In genomic region chr10:102614888-102615287, GRCh38 we compare ENCODE assay signal across 16 cellular contexts. TPM values are rescaled to one million over a fixed set of nuclear protein-coding genes. Genes with fewer than 3 reads are reported as not detected.
DNase-seq lines count a peak whose midpoint lies in the region; ATAC-seq, FAIRE-seq and TF ChIP-seq lines count a peak whose summit lies in the region.
"Had no signal": no experiment of that assay in that cellular context is flagged by ENCODE, and none has a peak within 500 bp of the region (broad histone marks: within the 10 kb centered on the region; RNA-seq: fewer than 3 reads in every experiment).

No MANE protein-coding gene starts in this region.

- peaks cover 39% of the 10 kb centered on the region for H3K4me1 ChIP-seq in CD4-positive, alpha-beta memory T cell (ENCODE audit: insufficient read depth, low read length)
- H3K4me1 ChIP-seq in HepG2 (ENCODE audit: insufficient read depth, low read length) (peaks cover 17% of the 10 kb centered on the region; the same call in 1 of the 2 replicates), parathyroid adenoma (peaks cover 84% of the 10 kb centered on the region), Peyer's patch (peaks cover 0 to 31% (median 4%) of the 10 kb centered on the region in 4 donors)

- BruUV-seq in HepG2 (replicated peaks; lab: Mats Ljungman, UMichigan), result no TSS peak

- TF ChIP-seq POLR2A in HepG2 (IDR thresholded peaks at IDR 0.05; ENCODE audit: insufficient read depth in 1 of 2, low read depth in 2 of 2, low read length in 2 of 2) (no peak), Peyer's patch (IDR thresholded peaks at IDR 0.05) (no peak)

- no peaks in the 10 kb centered on the region for H3K9me3 ChIP-seq in CD4-positive, alpha-beta memory T cell (ENCODE audit: control insufficient read depth in 1 of 2, low read length in 2 of 2)
- H3K9me3 ChIP-seq in T-helper 17 cell (ENCODE audit: control insufficient read depth, low read length, poor library complexity, severe bottlenecking) (no peaks in the 10 kb centered on the region), HepG2 (ENCODE audit: low read length) (no peaks in the 10 kb centered on the region), parathyroid adenoma (ENCODE audit: control insufficient read depth, low read length) (no peaks in the 10 kb centered on the region), Peyer's patch (no peaks in the 10 kb centered on the region)

- peak overlapping the region in 5 of 7 donors; percentile 35 to 86 (median 48) for H3K27ac Mint-ChIP-seq in CD4-positive, alpha-beta memory T cell
- H3K27ac Mint-ChIP-seq in T-helper 17 cell (peak overlapping the region; percentile 16), T-cell (no peak overlapping the region)

- WGBS in HepG2 (ENCODE audit: low lambda C conversion rate), result 97% methylated on average over 5 of the region's 5 CpGs

- H2AFZ ChIP-seq in HepG2 (ENCODE audit: low read length) (no peak overlapping the region), parathyroid adenoma (no peak overlapping the region)

- no peak overlapping the region for H3K4me2 ChIP-seq in HepG2 (ENCODE audit: low read depth, low read length)
- H3K4me2 ChIP-seq in parathyroid adenoma (ENCODE audit: low read length), result no peak overlapping the region

- H3K36me3 ChIP-seq in CD4-positive, alpha-beta memory T cell (ENCODE audit: insufficient read depth, low read length), result peaks cover 28% of the 10 kb centered on the region
- peaks cover 9 to 24% of the 10 kb centered on the region in 2 experiments; a peak in 4 of 5 replicates for H3K36me3 ChIP-seq in HepG2 (replicated peaks in 1 of 2; ENCODE audit: control insufficient read depth in 1 of 2, insufficient read depth in 2 of 2, low read length in 2 of 2)
- no peaks in the 10 kb centered on the region for H3K36me3 ChIP-seq in parathyroid adenoma (ENCODE audit: control insufficient read depth, insufficient read depth, low read length)
- peaks cover 0 to 31% (median 0%) of the 10 kb centered on the region in 3 donors for H3K36me3 ChIP-seq in Peyer's patch

- H3K27me3 ChIP-seq in CD4-positive, alpha-beta memory T cell (ENCODE audit: insufficient read depth, low read length), result no peaks in the 10 kb centered on the region
- H3K27me3 ChIP-seq in HepG2 (ENCODE audit: control insufficient read depth in 1 of 2, insufficient read depth in 2 of 2, low read length in 2 of 2), result no peaks in the 10 kb centered on the region
- no peaks in the 10 kb centered on the region for H3K27me3 ChIP-seq in parathyroid adenoma (ENCODE audit: control insufficient read depth, insufficient read depth, low read length)
- H3K27me3 ChIP-seq in Peyer's patch, result no peaks in the 10 kb centered on the region

- H3K4me3 Mint-ChIP-seq in CD4-positive, alpha-beta memory T cell, result no peak overlapping the region
- H3K4me3 Mint-ChIP-seq in T-helper 17 cell (no peak overlapping the region), T-cell (no peak overlapping the region)

- in situ Hi-C loops in HepG2 (cut with HindIII; ENCODE audit: extremely low pct_ligation_motif_present, low pct_unique_long_range_greater_than_20kb), result no loop called here

- H3K36me3 Mint-ChIP-seq in CD4-positive, alpha-beta memory T cell, result peaks cover 15 to 32% of the 10 kb centered on the region in 2 donors
- H3K36me3 Mint-ChIP-seq in T-helper 17 cell (ENCODE audit: low read depth) (no peaks in the 10 kb centered on the region), T-cell (peaks cover 26% of the 10 kb centered on the region)

- H4K20me1 ChIP-seq in HepG2 (ENCODE audit: insufficient read depth, low read length), result no peaks in the 10 kb centered on the region

- no peak overlapping the region for H3K9ac ChIP-seq in HepG2 (ENCODE audit: insufficient read depth, low read depth, low read length)
- H3K9ac ChIP-seq in parathyroid adenoma, result no peak overlapping the region

- peaks cover 25 to 37% (median 34%) of the 10 kb centered on the region in 4 donors for H3K4me1 Mint-ChIP-seq in CD4-positive, alpha-beta memory T cell
- peaks cover 26% of the 10 kb centered on the region for H3K4me1 Mint-ChIP-seq in T-helper 17 cell
- H3K4me1 Mint-ChIP-seq in T-cell, result peaks cover 31 to 37% (median 33%) of the 10 kb centered on the region in 3 donors

- no peaks in the 10 kb centered on the region for H3K9me3 Mint-ChIP-seq in CD4-positive, alpha-beta memory T cell
- no peaks in the 10 kb centered on the region for H3K9me3 Mint-ChIP-seq in T-cell

- no peak for DNase-seq in CD4-positive, alpha-beta memory T cell
- no peak for DNase-seq in T-helper 17 cell
- DNase-seq in HepG2 (ENCODE audit: low spot score), result no peak
- DNase-seq in Peyer's patch, result no peak
- DNase-seq in activated effector memory CD4-positive, alpha-beta T cell treated with Interleukin-2 at 50 U/mL for 16 hours, result no peak
- DNase-seq in T-cell, result no peak
- DNase-seq: Calu3, GOT3, NCI-H1417 treated with DMSO at 0.1 percent for 48 hours, NCI-H2029, NCI-H510A, NCI-H774, PC-3 had no signal

- H3K79me2 ChIP-seq in HepG2 (ENCODE audit: insufficient read depth, low read length), result no peaks in the 10 kb centered on the region
- peaks cover 2% of the 10 kb centered on the region for H3K79me2 ChIP-seq in parathyroid adenoma

- no peak for TF ChIP-seq EP300 in HepG2 (IDR thresholded peaks at IDR 0.05; ENCODE audit: low read depth in 2 of 2, low read length in 2 of 2)
- no peak for TF ChIP-seq EP300 in HepG2 (CRISPR knock-in tag; IDR thresholded peaks at IDR 0.05; ENCODE audit: borderline replicate concordance)

- ATAC-seq in T-helper 17 cell (no peak), HepG2 (no peak), HG03039 (IDR thresholded peaks at IDR 0.05; ENCODE audit: unreplicated experiment) (no peak), T-cell (replicated peaks in 1 of 4) (no peak)
- ATAC-seq: PC-3 had no signal

- POLR2A ChIA-PET in CD4-positive, alpha-beta memory T cell (lab: Charles Lee; ENCODE audit: partially characterized antibody), result interaction anchor here (1.4 kb wide), 1 partner anchor 30 kb away, joined by 6 read pairs; no protein-coding TSS in a partner anchor
- POLR2A ChIA-PET in HepG2 (lab: Yijun Ruan, JAX), result interaction anchor here (1.4 to 2.0 kb wide), 3 partner anchors 13 to 27 kb away, joined by 3 to 7 read pairs (median 4); no protein-coding TSS in a partner anchor
- POLR2A ChIA-PET in T-cell (lab: Charles Lee), result interaction anchor here in 1 of 2 donors (0.7 kb wide), 1 partner anchor 27 kb away, joined by 3 read pairs; no protein-coding TSS in a partner anchor

- H3K27ac ChIP-seq in CD4-positive, alpha-beta memory T cell (ENCODE audit: low read depth, low read length), result no peak overlapping the region
- H3K27ac ChIP-seq in HepG2 (ENCODE audit: extremely low read length, insufficient read depth, low read length) (no peak overlapping the region), parathyroid adenoma (peak overlapping the region; percentile 97), Peyer's patch (peak overlapping the region in 1 of 4 donors; percentile 40)

- FAIRE-seq in HepG2 (lab: Jason Lieb, UNC), result no peak
- FAIRE-seq: K562 had no signal

- H3K4me3 ChIP-seq in CD4-positive, alpha-beta memory T cell (ENCODE audit: low read length in 2 of 2), result no peak overlapping the region
- H3K4me3 ChIP-seq in HepG2 (replicated peaks in 1 of 3; ENCODE audit: insufficient read depth in 1 of 3, low read depth in 2 of 3, low read length in 3 of 3) (no peak overlapping the region), parathyroid adenoma (ENCODE audit: low read depth, low read length) (no peak overlapping the region), Peyer's patch (no peak overlapping the region)
- H3K4me3 ChIP-seq: K562 had no signal

- intact Hi-C loops in CD4-positive, alpha-beta memory T cell (cut with micrococcal nuclease), result no loop called here
- intact Hi-C loops in HepG2 (cut with micrococcal nuclease; ENCODE audit: unreplicated experiment), result no loop called here

- CTCF ChIA-PET in CD4-positive, alpha-beta memory T cell (lab: Charles Lee; ENCODE audit: partially characterized antibody), result interaction anchor here (0.5 to 2.0 kb wide), 6 partner anchors 18 to 137 kb away, joined by 3 to 9 read pairs (median 3); partner anchors contain the start of gene TRIM8
- CTCF ChIA-PET in HepG2 (lab: Yijun Ruan, JAX; ENCODE audit: low intra/inter-chr PET ratio, low total read pairs) (interaction anchor here (1.4 kb wide), 1 partner anchor 31 kb away, joined by 5 read pairs; no protein-coding TSS in a partner anchor), T-cell (lab: Charles Lee) (interaction anchor here (0.5 to 0.9 kb wide), 3 partner anchors 10 to 312 kb away, joined by 3 to 4 read pairs (median 4); partner anchors contain the start of gene WBP1L (in 1 of the 2))

- TF ChIP-seq RAD21 in HepG2 (CRISPR knock-in tag; IDR thresholded peaks at IDR 0.05), result no peak

- H3K27me3 Mint-ChIP-seq in CD4-positive, alpha-beta memory T cell, result no peaks in the 10 kb centered on the region
- no peaks in the 10 kb centered on the region for H3K27me3 Mint-ChIP-seq in T-helper 17 cell
- no peaks in the 10 kb centered on the region for H3K27me3 Mint-ChIP-seq in T-cell

- TF ChIP-seq CTCF in HepG2 (CRISPR knock-in tag; IDR thresholded peaks at IDR 0.05), result no peak
- TF ChIP-seq CTCF in parathyroid adenoma (IDR thresholded peaks at IDR 0.05), result no peak
- TF ChIP-seq CTCF in Peyer's patch (IDR thresholded peaks at IDR 0.05), result no peak

RNA-seq across cellular contexts. Expression of gene TRIM8, which starts 29.4 kb away (rescaled TPM):
- total RNA-seq in CD4-positive, alpha-beta memory T cell, result 10 to 100 TPM; 68.4 to 71.6 TPM
- polyA plus RNA-seq in CD4-positive, alpha-beta memory T cell, result 10 to 100 TPM; 33.0 to 56.4 TPM
- 10 to 100 TPM; 63.6 to 73.0 TPM for total RNA-seq in T-helper 17 cell
- 38.9 and 39.8 TPM in 2 replicates for total RNA-seq in HepG2 (2016; rRNA removed; fragmentation: Illumina TruSeq; extraction: Trizol)
- 13.4 and 13.6 TPM in 2 replicates for total RNA-seq in HepG2 (2016; cell fraction: cytosol; rRNA removed; fragmentation: Illumina TruSeq; extraction: Trizol; ENCODE audit: low read depth)
- total RNA-seq in HepG2 (2016; cell fraction: insoluble cytoplasmic fraction; rRNA removed; fragmentation: Illumina TruSeq; extraction: Trizol), result 33.2 and 39.7 TPM in 2 replicates
- total RNA-seq in HepG2 (2016; cell fraction: membrane; rRNA removed; fragmentation: Illumina TruSeq; extraction: Trizol), result 49.9 and 53.6 TPM in 2 replicates
- 21.9 and 30.8 TPM in 2 replicates for total RNA-seq in HepG2 (2016; cell fraction: nucleus; rRNA removed; fragmentation: Illumina TruSeq; extraction: Trizol)
- 66.5 and 84.1 TPM in 2 replicates for polyA plus RNA-seq in HepG2 (2011; rRNA removed)
- polyA plus RNA-seq in HepG2 (2011; cell fraction: cytosol; rRNA removed), result 62.9 and 70.1 TPM in 2 replicates
- 86.9 and 92.0 TPM in 2 replicates for polyA plus RNA-seq in HepG2 (2011; cell fraction: nucleus; rRNA removed)
- polyA plus RNA-seq in HepG2 (2012), result 98.0 and 117 TPM in 2 replicates
- polyA plus RNA-seq in HepG2 (2016; cell fraction: cytosol; fragmentation: Illumina TruSeq; extraction: Trizol; ENCODE audit: low read depth), result 18.4 and 21.2 TPM in 2 replicates
- 51.6 and 70.7 TPM in 2 replicates for polyA plus RNA-seq in HepG2 (2016; cell fraction: insoluble cytoplasmic fraction; fragmentation: Illumina TruSeq; extraction: Trizol; ENCODE audit: low read depth)
- polyA plus RNA-seq in HepG2 (2016; cell fraction: membrane; fragmentation: Illumina TruSeq; extraction: Trizol; ENCODE audit: low read depth), result 57.9 and 63.0 TPM in 2 replicates
- polyA plus RNA-seq in HepG2 (2016; cell fraction: nucleus; fragmentation: Illumina TruSeq; extraction: Trizol; ENCODE audit: insufficient read depth, low read depth), result 63.9 and 73.5 TPM in 2 replicates
- 23.8 and 82.1 TPM in 2 replicates for polyA minus RNA-seq in HepG2 (2011; rRNA and poly(A)+ RNA removed; ENCODE audit: low replicate concordance)
- polyA minus RNA-seq in HepG2 (2011; cell fraction: cytosol; rRNA and poly(A)+ RNA removed), result 41.1 and 48.2 TPM in 2 replicates
- polyA minus RNA-seq in HepG2 (2011; cell fraction: nucleus; rRNA and poly(A)+ RNA removed), result 36.6 and 46.0 TPM in 2 replicates
- total RNA-seq in Peyer's patch, result 100 to 1,000 TPM in 3 of 4 donors, 10 to 100 TPM in 1; 88.3 to 154 (median 119) TPM
- total RNA-seq in T-cell, result 10 to 100 TPM; 54.2 to 74.7 (median 67.9) TPM

Comparison
In these comparisons a context has a peak if more than half of its experiments do, and no peak if none do; other contexts are left out.
1. H3K27ac Mint-ChIP-seq: peak in CD4-positive, alpha-beta memory T cell (5 of 7) and T-helper 17 cell (single experiment); none in T-cell (0 of 2).